In genomic region chrX:9928083-9928482, GRCh38 we compare ENCODE assay signal across 1 cellular context.
TF ChIP-seq lines count a peak whose summit lies in the region.

No MANE protein-coding gene starts in this region.

TF ChIP-seq in H1, 55 proteins besides CTCF, POLR2A, EP300 and RAD21:
- peak; percentile 47; the same call in 1 of the 2 replicates for TF ChIP-seq SP1 (IDR thresholded peaks at IDR 0.05; ENCODE audit: low read depth, low read length)
- TF ChIP-seq NANOG (IDR thresholded peaks at IDR 0.05; ENCODE audit: insufficient read depth, low read depth, low read length, poor library complexity, severe bottlenecking) = peak; percentile 23
- TF ChIP-seq TEAD4 (IDR thresholded peaks at IDR 0.05; ENCODE audit: low read depth, low read length) = 0 out of 2 replicates have a peak, but pooled peaks have one; percentile 30
- no peak for TF ChIP-seq RFX5 (IDR thresholded peaks at IDR 0.05; ENCODE audit: borderline replicate concordance, low read depth, low read length)
- TF ChIP-seq, protein P1, sequence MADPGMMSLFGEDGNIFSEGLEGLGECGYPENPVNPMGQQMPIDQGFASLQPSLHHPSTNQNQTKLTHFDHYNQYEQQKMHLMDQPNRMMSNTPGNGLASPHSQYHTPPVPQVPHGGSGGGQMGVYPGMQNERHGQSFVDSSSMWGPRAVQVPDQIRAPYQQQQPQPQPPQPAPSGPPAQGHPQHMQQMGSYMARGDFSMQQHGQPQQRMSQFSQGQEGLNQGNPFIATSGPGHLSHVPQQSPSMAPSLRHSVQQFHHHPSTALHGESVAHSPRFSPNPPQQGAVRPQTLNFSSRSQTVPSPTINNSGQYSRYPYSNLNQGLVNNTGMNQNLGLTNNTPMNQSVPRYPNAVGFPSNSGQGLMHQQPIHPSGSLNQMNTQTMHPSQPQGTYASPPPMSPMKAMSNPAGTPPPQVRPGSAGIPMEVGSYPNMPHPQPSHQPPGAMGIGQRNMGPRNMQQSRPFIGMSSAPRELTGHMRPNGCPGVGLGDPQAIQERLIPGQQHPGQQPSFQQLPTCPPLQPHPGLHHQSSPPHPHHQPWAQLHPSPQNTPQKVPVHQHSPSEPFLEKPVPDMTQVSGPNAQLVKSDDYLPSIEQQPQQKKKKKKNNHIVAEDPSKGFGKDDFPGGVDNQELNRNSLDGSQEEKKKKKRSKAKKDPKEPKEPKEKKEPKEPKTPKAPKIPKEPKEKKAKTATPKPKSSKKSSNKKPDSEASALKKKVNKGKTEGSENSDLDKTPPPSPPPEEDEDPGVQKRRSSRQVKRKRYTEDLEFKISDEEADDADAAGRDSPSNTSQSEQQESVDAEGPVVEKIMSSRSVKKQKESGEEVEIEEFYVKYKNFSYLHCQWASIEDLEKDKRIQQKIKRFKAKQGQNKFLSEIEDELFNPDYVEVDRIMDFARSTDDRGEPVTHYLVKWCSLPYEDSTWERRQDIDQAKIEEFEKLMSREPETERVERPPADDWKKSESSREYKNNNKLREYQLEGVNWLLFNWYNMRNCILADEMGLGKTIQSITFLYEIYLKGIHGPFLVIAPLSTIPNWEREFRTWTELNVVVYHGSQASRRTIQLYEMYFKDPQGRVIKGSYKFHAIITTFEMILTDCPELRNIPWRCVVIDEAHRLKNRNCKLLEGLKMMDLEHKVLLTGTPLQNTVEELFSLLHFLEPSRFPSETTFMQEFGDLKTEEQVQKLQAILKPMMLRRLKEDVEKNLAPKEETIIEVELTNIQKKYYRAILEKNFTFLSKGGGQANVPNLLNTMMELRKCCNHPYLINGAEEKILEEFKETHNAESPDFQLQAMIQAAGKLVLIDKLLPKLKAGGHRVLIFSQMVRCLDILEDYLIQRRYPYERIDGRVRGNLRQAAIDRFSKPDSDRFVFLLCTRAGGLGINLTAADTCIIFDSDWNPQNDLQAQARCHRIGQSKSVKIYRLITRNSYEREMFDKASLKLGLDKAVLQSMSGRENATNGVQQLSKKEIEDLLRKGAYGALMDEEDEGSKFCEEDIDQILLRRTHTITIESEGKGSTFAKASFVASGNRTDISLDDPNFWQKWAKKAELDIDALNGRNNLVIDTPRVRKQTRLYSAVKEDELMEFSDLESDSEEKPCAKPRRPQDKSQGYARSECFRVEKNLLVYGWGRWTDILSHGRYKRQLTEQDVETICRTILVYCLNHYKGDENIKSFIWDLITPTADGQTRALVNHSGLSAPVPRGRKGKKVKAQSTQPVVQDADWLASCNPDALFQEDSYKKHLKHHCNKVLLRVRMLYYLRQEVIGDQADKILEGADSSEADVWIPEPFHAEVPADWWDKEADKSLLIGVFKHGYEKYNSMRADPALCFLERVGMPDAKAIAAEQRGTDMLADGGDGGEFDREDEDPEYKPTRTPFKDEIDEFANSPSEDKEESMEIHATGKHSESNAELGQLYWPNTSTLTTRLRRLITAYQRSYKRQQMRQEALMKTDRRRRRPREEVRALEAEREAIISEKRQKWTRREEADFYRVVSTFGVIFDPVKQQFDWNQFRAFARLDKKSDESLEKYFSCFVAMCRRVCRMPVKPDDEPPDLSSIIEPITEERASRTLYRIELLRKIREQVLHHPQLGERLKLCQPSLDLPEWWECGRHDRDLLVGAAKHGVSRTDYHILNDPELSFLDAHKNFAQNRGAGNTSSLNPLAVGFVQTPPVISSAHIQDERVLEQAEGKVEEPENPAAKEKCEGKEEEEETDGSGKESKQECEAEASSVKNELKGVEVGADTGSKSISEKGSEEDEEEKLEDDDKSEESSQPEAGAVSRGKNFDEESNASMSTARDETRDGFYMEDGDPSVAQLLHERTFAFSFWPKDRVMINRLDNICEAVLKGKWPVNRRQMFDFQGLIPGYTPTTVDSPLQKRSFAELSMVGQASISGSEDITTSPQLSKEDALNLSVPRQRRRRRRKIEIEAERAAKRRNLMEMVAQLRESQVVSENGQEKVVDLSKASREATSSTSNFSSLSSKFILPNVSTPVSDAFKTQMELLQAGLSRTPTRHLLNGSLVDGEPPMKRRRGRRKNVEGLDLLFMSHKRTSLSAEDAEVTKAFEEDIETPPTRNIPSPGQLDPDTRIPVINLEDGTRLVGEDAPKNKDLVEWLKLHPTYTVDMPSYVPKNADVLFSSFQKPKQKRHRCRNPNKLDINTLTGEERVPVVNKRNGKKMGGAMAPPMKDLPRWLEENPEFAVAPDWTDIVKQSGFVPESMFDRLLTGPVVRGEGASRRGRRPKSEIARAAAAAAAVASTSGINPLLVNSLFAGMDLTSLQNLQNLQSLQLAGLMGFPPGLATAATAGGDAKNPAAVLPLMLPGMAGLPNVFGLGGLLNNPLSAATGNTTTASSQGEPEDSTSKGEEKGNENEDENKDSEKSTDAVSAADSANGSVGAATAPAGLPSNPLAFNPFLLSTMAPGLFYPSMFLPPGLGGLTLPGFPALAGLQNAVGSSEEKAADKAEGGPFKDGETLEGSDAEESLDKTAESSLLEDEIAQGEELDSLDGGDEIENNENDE (IDR thresholded peaks at IDR 0.05; ENCODE audit: insufficient replicate concordance, low read length) = no peak
- TF ChIP-seq MAFK (IDR thresholded peaks at IDR 0.05; ENCODE audit: low read depth, low read length) = no peak
- TF ChIP-seq SIN3A (conservative IDR thresholded peaks at IDR 0.05 in 1 of 2, IDR thresholded peaks at IDR 0.05 in 1 of 2; ENCODE audit: low read depth in 1 of 2, low read length in 2 of 2) = peak in 1 of 2 experiments; percentile 49; a peak in 1 of 4 replicates
- no peak for TF ChIP-seq SIRT6 (IDR thresholded peaks at IDR 0.05; ENCODE audit: low read length)
- peak; percentile 88; the same call in 1 of the 2 replicates for TF ChIP-seq POU5F1 (IDR thresholded peaks at IDR 0.05; ENCODE audit: low read depth, low read length)
TF ChIP-seq in H1: peak in this region for 5.
